18 cellular contexts compared by ENCODE assay signal in genomic region chr4:101075536-101075935, GRCh38.
"Had no signal": no experiment of that assay in that cellular context is flagged by ENCODE, and none has a peak within 500 bp of the region (broad histone marks: within the 10 kb centered on the region; RNA-seq: fewer than 3 reads in every experiment).

No MANE protein-coding gene starts in this region.

- H3K4me3 ChIP-seq: dorsolateral prefrontal cortex, hepatocyte, lower lobe of right lung, ovary, psoas muscle, tibial nerve had no signal

- H3K27ac ChIP-seq: dorsolateral prefrontal cortex, epithelial cell of prostate, hepatocyte, lower lobe of right lung, ovary, psoas muscle, tibial nerve had no signal

- H3K4me1 ChIP-seq: psoas muscle had no signal

- ATAC-seq: left colon; lower lobe of right lung; naive thymus-derived CD8-positive, alpha-beta T cell; psoas muscle; right cardiac atrium; stimulated activated naive CD8-positive, alpha-beta T cell treated with anti-CD3 and anti-CD28 coated beads, Interleukin-15, Interleukin-2, amounts not matched to agents 100 U/mL and 50 U/mL, for 24 hours had no signal

- DNase-seq: activated CD4-positive, alpha-beta T cell treated with anti-CD3 and anti-CD28 coated beads, Interleukin-2, amount 50 U/mL, for 4 hours; activated naive CD4-positive, alpha-beta T cell; anterior cingulate cortex; central memory CD4-positive, alpha-beta T cell; dorsolateral prefrontal cortex; foreskin fibroblast; left colon; lower lobe of right lung; naive thymus-derived CD8-positive, alpha-beta T cell; ovary; psoas muscle; right cardiac atrium; stimulated activated naive CD8-positive, alpha-beta T cell treated with anti-CD3 and anti-CD28 coated beads, Interleukin-15, Interleukin-2, amounts not matched to agents 100 U/mL and 50 U/mL, for 24 hours had no signal

- H3K36me3 ChIP-seq: ovary had no signal

- H3K27me3 ChIP-seq: dorsolateral prefrontal cortex, hepatocyte, ovary, tibial nerve had no signal

- H3K27ac Mint-ChIP-seq: activated T-helper 1 cell treated with anti-CD3 and anti-CD28 coated beads, Interleukin-12 subunit alpha, Interleukin-12 subunit beta, Interleukin-2, Interleukin-4 antibody, amounts not matched to agents 30 ng/mL and 10 ng/mL and 1 ng/mL, durations not matched to agents 14 hours and 24 hours and 36 hours had no signal

- H3K9me3 Mint-ChIP-seq: activated T-helper 1 cell treated with anti-CD3 and anti-CD28 coated beads, Interleukin-12 subunit alpha, Interleukin-12 subunit beta, Interleukin-2, Interleukin-4 antibody, amounts not matched to agents 30 ng/mL and 10 ng/mL and 1 ng/mL, durations not matched to agents 14 hours and 24 hours and 36 hours; brain; naive thymus-derived CD8-positive, alpha-beta T cell had no signal

- H3K9me3 ChIP-seq: lower lobe of right lung, ovary, psoas muscle, tibial nerve had no signal
